1 cellular context compared by ENCODE assay signal in the genomic region with DNA sequence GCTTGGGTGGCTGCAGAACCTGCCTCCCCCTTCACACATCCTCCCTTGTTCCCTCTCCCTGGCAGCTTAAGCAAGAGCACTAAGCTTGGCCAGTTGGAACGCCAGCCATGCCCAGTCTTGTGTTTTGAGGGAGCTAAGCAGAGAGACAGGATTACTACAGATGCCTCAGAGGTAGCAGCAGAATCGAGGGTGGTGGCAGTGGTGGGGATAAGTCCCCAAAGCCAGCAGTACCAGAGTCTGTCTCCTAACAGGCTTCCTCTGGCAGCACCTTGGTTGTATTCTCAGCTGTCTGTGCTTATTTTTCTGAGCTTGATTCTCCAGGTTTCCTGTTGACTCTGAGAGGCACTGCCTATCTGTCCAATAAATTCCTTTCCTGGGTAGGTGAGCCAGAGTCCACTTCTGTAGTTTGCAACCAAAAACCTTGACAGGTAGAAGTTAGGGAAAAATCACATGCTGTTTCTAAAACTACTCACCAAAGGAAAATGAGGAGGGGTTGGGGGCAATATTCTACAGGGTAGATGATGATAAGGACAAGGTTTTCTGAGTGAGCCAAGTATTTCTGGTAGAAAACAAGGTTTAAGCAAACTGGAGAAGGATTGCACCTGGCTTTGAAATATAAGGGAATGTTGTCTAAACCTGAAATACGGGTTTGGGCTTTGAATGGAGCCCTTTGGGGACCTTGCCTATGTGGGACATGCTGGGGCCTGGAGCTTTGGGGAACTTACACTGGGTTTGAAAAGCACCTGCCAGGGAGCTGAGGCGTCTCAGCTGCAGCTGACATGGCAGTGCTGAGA.
TF ChIP-seq lines count a peak whose summit lies in the region.

No MANE protein-coding gene starts in this region.

TF ChIP-seq in SK-N-SH treated with all-trans-retinoic acid at 6 μM for 48 hours, 23 proteins besides CTCF, POLR2A, EP300 and RAD21 (continued from another document):
- TF ChIP-seq, protein P1, sequence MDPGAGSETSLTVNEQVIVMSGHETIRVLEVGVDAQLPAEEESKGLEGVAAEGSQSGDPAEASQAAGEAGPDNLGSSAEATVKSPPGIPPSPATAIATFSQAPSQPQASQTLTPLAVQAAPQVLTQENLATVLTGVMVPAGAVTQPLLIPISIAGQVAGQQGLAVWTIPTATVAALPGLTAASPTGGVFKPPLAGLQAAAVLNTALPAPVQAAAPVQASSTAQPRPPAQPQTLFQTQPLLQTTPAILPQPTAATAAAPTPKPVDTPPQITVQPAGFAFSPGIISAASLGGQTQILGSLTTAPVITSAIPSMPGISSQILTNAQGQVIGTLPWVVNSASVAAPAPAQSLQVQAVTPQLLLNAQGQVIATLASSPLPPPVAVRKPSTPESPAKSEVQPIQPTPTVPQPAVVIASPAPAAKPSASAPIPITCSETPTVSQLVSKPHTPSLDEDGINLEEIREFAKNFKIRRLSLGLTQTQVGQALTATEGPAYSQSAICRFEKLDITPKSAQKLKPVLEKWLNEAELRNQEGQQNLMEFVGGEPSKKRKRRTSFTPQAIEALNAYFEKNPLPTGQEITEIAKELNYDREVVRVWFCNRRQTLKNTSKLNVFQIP (CRISPR knock-in tag; IDR thresholded peaks at IDR 0.05; ENCODE audit: borderline replicate concordance, low read depth): no peak
- TF ChIP-seq CSDC2 (CRISPR knock-in tag; IDR thresholded peaks at IDR 0.05): no peak
- TF ChIP-seq BACH2 (CRISPR knock-in tag; IDR thresholded peaks at IDR 0.05; ENCODE audit: borderline replicate concordance): no peak
